9 cellular contexts compared by ENCODE assay signal in genomic region chr11:92941676-92942571, GRCh38. TPM values are rescaled to one million over a fixed set of nuclear protein-coding genes. Genes with fewer than 3 reads are reported as not detected.
A peak's percentile ranks its signal among the peaks of the same experiment; 100 is the strongest.
DNase-seq lines count a peak whose midpoint lies in the region; ATAC-seq and TF ChIP-seq lines count a peak whose summit lies in the region.
"Had no signal": no experiment of that assay in that cellular context is flagged by ENCODE, and none has a peak within 500 bp of the region (broad histone marks: within the 10 kb centered on the region; RNA-seq: fewer than 3 reads in every experiment).

No MANE protein-coding gene starts in this region.

- in situ Hi-C loops in GM13976 (cut with MboI; ENCODE audit: low sequenced_read_pairs, unreplicated experiment) = loop anchor here (25.0 kb wide), 1 partner anchor 270 kb away; no protein-coding TSS in a partner anchor
- in situ Hi-C loops in SK-MEL-5 (cut with HindIII; ENCODE audit: low pct_unique_long_range_greater_than_20kb, low sequenced_read_pairs) = no loop called here

- ATAC-seq in HG03135 (IDR thresholded peaks at IDR 0.05; ENCODE audit: unreplicated experiment) (peak; percentile 86), natural killer cell (no peak)

- intact Hi-C loops in natural killer cell (cut with micrococcal nuclease) = no loop called here

- peaks cover 7% of the 10 kb centered on the region for H3K36me3 Mint-ChIP-seq in progenitor cell of endocrine pancreas (ENCODE audit: insufficient read depth)
- H3K36me3 Mint-ChIP-seq in natural killer cell = no peaks in the 10 kb centered on the region

- H3K27ac Mint-ChIP-seq in progenitor cell of endocrine pancreas = no peak overlapping the region
- no peak overlapping the region for H3K27ac Mint-ChIP-seq in natural killer cell

- no peak overlapping the region for H3K4me3 ChIP-seq in AG10803 (ENCODE audit: low read length)

- peak; percentile 67 for TF ChIP-seq CTCF in AG10803 (conservative IDR thresholded peaks at IDR 0.05; ENCODE audit: low read length)
- peak; percentile 42 for TF ChIP-seq CTCF in GM13976 (IDR thresholded peaks at IDR 0.05; ENCODE audit: borderline replicate concordance, control extremely low read depth, extremely low read depth, insufficient read depth, missing control alignments)
- TF ChIP-seq CTCF in progenitor cell of endocrine pancreas (IDR thresholded peaks at IDR 0.05; ENCODE audit: unreplicated experiment) = peak; percentile 78
- TF ChIP-seq CTCF in natural killer cell (IDR thresholded peaks at IDR 0.05) = no peak

- no peaks in the 10 kb centered on the region for H3K4me1 Mint-ChIP-seq in progenitor cell of endocrine pancreas (ENCODE audit: low read depth)
- peaks cover 0 to 6% of the 10 kb centered on the region in 2 donors for H3K4me1 Mint-ChIP-seq in natural killer cell

- H3K27me3 Mint-ChIP-seq in progenitor cell of endocrine pancreas = no peaks in the 10 kb centered on the region
- H3K27me3 Mint-ChIP-seq in natural killer cell (ENCODE audit: low read depth in 2 of 2) = no peaks in the 10 kb centered on the region

- no peak overlapping the region for H3K4me3 Mint-ChIP-seq in progenitor cell of endocrine pancreas (ENCODE audit: low read depth)
- no peak overlapping the region for H3K4me3 Mint-ChIP-seq in natural killer cell

- H3K9me3 Mint-ChIP-seq in progenitor cell of endocrine pancreas (ENCODE audit: low read depth) = peaks cover 20% of the 10 kb centered on the region
- peaks cover 0 to 2% of the 10 kb centered on the region in 2 donors for H3K9me3 Mint-ChIP-seq in natural killer cell

- peak; percentile 33 for DNase-seq in AG10803 (ENCODE audit: low read depth)
- peak; percentile 64 for DNase-seq in GM13976 (ENCODE audit: low spot score)
- DNase-seq in SK-MEL-5 (ENCODE audit: low read depth, low spot score) = peak; percentile 46
- DNase-seq in fibroblast of gingiva (ENCODE audit: low read depth) = peak; percentile 13
- no peak for DNase-seq in progenitor cell of endocrine pancreas (ENCODE audit: low spot score, unreplicated experiment)
- DNase-seq in activated CD8-positive, alpha-beta memory T cell treated with anti-CD3 and anti-CD28 coated beads for 24 hours = no peak
- no peak for DNase-seq in natural killer cell

RNA-seq across cellular contexts. Expression of gene MTNR1B, which starts 27.5 kb away (rescaled TPM):
- not detected in 2 replicates for total RNA-seq in SK-MEL-5 (2014; rRNA removed; shearing (Covaris generic))
- not detected in 2 replicates for polyA plus RNA-seq in SK-MEL-5 (2015; cell fraction: cytosol; rRNA removed)
- polyA plus RNA-seq in SK-MEL-5 (2015; cell fraction: nucleus; rRNA removed) = not detected in 2 replicates
- total RNA-seq in progenitor cell of endocrine pancreas = not detected in 2 replicates
- total RNA-seq in natural killer cell = not detected
- total RNA-seq: subcutaneous adipose tissue had no signal

Comparison
In these comparisons a context has a peak if more than half of its experiments do, and no peak if none do; other contexts are left out.
1. DNase-seq: peak in AG10803 (single experiment), GM13976 (single experiment), SK-MEL-5 (single experiment) and fibroblast of gingiva (single experiment); none in progenitor cell of endocrine pancreas (single experiment), activated CD8-positive, alpha-beta memory T cell treated with anti-CD3 and anti-CD28 coated beads for 24 hours (single experiment) and natural killer cell (single experiment).